1 cellular context compared by ENCODE assay signal in genomic region chr19:35879770-35880317, GRCh38.
TF ChIP-seq lines count a peak whose summit lies in the region.

No MANE protein-coding gene starts in this region.

TF ChIP-seq in K562, 482 proteins besides CTCF, POLR2A, EP300 and RAD21 (continued from another document and continues in another):
- TF ChIP-seq, protein P1, sequence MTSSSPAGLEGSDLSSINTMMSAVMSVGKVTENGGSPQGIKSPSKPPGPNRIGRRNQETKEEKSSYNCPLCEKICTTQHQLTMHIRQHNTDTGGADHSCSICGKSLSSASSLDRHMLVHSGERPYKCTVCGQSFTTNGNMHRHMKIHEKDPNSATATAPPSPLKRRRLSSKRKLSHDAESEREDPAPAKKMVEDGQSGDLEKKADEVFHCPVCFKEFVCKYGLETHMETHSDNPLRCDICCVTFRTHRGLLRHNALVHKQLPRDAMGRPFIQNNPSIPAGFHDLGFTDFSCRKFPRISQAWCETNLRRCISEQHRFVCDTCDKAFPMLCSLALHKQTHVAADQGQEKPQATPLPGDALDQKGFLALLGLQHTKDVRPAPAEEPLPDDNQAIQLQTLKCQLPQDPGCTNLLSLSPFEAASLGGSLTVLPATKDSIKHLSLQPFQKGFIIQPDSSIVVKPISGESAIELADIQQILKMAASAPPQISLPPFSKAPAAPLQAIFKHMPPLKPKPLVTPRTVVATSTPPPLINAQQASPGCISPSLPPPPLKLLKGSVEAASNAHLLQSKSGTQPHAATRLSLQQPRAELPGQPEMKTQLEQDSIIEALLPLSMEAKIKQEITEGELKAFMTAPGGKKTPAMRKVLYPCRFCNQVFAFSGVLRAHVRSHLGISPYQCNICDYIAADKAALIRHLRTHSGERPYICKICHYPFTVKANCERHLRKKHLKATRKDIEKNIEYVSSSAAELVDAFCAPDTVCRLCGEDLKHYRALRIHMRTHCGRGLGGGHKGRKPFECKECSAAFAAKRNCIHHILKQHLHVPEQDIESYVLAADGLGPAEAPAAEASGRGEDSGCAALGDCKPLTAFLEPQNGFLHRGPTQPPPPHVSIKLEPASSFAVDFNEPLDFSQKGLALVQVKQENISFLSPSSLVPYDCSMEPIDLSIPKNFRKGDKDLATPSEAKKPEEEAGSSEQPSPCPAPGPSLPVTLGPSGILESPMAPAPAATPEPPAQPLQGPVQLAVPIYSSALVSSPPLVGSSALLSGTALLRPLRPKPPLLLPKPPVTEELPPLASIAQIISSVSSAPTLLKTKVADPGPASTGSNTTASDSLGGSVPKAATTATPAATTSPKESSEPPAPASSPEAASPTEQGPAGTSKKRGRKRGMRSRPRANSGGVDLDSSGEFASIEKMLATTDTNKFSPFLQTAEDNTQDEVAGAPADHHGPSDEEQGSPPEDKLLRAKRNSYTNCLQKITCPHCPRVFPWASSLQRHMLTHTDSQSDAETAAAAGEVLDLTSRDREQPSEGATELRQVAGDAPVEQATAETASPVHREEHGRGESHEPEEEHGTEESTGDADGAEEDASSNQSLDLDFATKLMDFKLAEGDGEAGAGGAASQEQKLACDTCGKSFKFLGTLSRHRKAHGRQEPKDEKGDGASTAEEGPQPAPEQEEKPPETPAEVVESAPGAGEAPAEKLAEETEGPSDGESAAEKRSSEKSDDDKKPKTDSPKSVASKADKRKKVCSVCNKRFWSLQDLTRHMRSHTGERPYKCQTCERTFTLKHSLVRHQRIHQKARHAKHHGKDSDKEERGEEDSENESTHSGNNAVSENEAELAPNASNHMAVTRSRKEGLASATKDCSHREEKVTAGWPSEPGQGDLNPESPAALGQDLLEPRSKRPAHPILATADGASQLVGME (CRISPR knock-in tag; IDR thresholded peaks at IDR 0.05), result 0 out of 2 replicates have a peak, but pooled peaks have one; percentile 53
- TF ChIP-seq C11orf30 (IDR thresholded peaks at IDR 0.05; ENCODE audit: low read depth) (peak; percentile 59; the same call in 1 of the 2 replicates), HES1 (IDR thresholded peaks at IDR 0.05; ENCODE audit: low read depth) (no peak), SAFB (IDR thresholded peaks at IDR 0.05; ENCODE audit: borderline replicate concordance, low read depth, low read length) (no peak), MYC (IDR thresholded peaks at IDR 0.05; ENCODE audit: low read depth, low read length) (peak; percentile 54; the same call in 1 of the 2 replicates), MYC (CRISPR knock-in tag; IDR thresholded peaks at IDR 0.05; ENCODE audit: borderline replicate concordance, low read depth) (no peak), AFF1 (IDR thresholded peaks at IDR 0.05; ENCODE audit: low read depth in 1 of 2, partially characterized antibody in 2 of 2) (peak in 1 of 2 experiments; percentile 98), HNRNPK (IDR thresholded peaks at IDR 0.05; ENCODE audit: low read depth, low read length, poor library complexity, severe bottlenecking) (no peak), PPARD (CRISPR knock-in tag; IDR thresholded peaks at IDR 0.05) (no peak), DDX20 (tag; IDR thresholded peaks at IDR 0.05; ENCODE audit: low read depth) (no peak), NEUROD1 (IDR thresholded peaks at IDR 0.05; ENCODE audit: borderline replicate concordance, low read depth, low read length, partially characterized antibody) (peak; percentile 34), NFATC3 (IDR thresholded peaks at IDR 0.05) (no peak), ZBTB49 (CRISPR knock-in tag; IDR thresholded peaks at IDR 0.05; ENCODE audit: borderline replicate concordance) (no peak), RCOR1 (IDR thresholded peaks at IDR 0.05; ENCODE audit: borderline replicate concordance in 1 of 2, low read depth in 2 of 2, low read length in 2 of 2) (peak; percentile 39 to 97; a peak in 3 of 4 replicates), MYNN (IDR thresholded peaks at IDR 0.05) (0 out of 2 replicates have a peak, but pooled peaks have one; percentile 34), MYNN (CRISPR knock-in tag; IDR thresholded peaks at IDR 0.05) (no peak), ZNF280A (IDR thresholded peaks at IDR 0.05; ENCODE audit: low read depth, partially characterized antibody) (no peak), CHD1 (IDR thresholded peaks at IDR 0.05; ENCODE audit: low read length) (no peak), TSC22D4 (tag; IDR thresholded peaks at IDR 0.05) (no peak), ZNF253 (CRISPR knock-in tag; conservative IDR thresholded peaks at IDR 0.05) (no peak), CCAR2 (IDR thresholded peaks at IDR 0.05; ENCODE audit: low read depth, low read length) (no peak), PHB (CRISPR knock-in tag; IDR thresholded peaks at IDR 0.05) (no peak), NFE2 (IDR thresholded peaks at IDR 0.05; ENCODE audit: low read depth) (peak; percentile 89), POLR3A (IDR thresholded peaks at IDR 0.05; ENCODE audit: borderline replicate concordance, extremely low read depth, insufficient read depth, insufficient read length) (no peak), FOXK1 (CRISPR knock-in tag; IDR thresholded peaks at IDR 0.05; ENCODE audit: borderline replicate concordance) (0 out of 2 replicates have a peak, but pooled peaks have one; percentile 82), XRCC4 (IDR thresholded peaks at IDR 0.05; ENCODE audit: extremely low read depth, insufficient read depth, insufficient read length) (no peak), ZNF740 (CRISPR knock-in tag; IDR thresholded peaks at IDR 0.05) (no peak), ZNF740 (tag; IDR thresholded peaks at IDR 0.05) (no peak), PHF8 (IDR thresholded peaks at IDR 0.05; ENCODE audit: borderline replicate concordance, low read length) (no peak)
- TF ChIP-seq, protein P2, sequence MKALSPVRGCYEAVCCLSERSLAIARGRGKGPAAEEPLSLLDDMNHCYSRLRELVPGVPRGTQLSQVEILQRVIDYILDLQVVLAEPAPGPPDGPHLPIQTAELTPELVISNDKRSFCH (CRISPR knock-in tag; IDR thresholded peaks at IDR 0.05), result no peak
- TF ChIP-seq, protein P2 (tag; IDR thresholded peaks at IDR 0.05), result peak; percentile 55; the same call in 1 of the 2 replicates
- TF ChIP-seq, protein P3, sequence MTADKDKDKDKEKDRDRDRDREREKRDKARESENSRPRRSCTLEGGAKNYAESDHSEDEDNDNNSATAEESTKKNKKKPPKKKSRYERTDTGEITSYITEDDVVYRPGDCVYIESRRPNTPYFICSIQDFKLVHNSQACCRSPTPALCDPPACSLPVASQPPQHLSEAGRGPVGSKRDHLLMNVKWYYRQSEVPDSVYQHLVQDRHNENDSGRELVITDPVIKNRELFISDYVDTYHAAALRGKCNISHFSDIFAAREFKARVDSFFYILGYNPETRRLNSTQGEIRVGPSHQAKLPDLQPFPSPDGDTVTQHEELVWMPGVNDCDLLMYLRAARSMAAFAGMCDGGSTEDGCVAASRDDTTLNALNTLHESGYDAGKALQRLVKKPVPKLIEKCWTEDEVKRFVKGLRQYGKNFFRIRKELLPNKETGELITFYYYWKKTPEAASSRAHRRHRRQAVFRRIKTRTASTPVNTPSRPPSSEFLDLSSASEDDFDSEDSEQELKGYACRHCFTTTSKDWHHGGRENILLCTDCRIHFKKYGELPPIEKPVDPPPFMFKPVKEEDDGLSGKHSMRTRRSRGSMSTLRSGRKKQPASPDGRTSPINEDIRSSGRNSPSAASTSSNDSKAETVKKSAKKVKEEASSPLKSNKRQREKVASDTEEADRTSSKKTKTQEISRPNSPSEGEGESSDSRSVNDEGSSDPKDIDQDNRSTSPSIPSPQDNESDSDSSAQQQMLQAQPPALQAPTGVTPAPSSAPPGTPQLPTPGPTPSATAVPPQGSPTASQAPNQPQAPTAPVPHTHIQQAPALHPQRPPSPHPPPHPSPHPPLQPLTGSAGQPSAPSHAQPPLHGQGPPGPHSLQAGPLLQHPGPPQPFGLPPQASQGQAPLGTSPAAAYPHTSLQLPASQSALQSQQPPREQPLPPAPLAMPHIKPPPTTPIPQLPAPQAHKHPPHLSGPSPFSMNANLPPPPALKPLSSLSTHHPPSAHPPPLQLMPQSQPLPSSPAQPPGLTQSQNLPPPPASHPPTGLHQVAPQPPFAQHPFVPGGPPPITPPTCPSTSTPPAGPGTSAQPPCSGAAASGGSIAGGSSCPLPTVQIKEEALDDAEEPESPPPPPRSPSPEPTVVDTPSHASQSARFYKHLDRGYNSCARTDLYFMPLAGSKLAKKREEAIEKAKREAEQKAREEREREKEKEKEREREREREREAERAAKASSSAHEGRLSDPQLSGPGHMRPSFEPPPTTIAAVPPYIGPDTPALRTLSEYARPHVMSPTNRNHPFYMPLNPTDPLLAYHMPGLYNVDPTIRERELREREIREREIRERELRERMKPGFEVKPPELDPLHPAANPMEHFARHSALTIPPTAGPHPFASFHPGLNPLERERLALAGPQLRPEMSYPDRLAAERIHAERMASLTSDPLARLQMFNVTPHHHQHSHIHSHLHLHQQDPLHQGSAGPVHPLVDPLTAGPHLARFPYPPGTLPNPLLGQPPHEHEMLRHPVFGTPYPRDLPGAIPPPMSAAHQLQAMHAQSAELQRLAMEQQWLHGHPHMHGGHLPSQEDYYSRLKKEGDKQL (CRISPR knock-in tag; IDR thresholded peaks at IDR 0.05; ENCODE audit: borderline replicate concordance), result no peak
- TF ChIP-seq, protein P4, sequence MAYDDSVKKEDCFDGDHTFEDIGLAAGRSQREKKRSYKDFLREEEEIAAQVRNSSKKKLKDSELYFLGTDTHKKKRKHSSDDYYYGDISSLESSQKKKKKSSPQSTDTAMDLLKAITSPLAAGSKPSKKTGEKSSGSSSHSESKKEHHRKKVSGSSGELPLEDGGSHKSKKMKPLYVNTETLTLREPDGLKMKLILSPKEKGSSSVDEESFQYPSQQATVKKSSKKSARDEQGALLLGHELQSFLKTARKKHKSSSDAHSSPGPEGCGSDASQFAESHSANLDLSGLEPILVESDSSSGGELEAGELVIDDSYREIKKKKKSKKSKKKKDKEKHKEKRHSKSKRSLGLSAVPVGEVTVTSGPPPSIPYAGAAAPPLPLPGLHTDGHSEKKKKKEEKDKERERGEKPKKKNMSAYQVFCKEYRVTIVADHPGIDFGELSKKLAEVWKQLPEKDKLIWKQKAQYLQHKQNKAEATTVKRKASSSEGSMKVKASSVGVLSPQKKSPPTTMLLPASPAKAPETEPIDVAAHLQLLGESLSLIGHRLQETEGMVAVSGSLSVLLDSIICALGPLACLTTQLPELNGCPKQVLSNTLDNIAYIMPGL (CRISPR knock-in tag; IDR thresholded peaks at IDR 0.05), result peak; percentile 75; the same call in 1 of the 2 replicates
